ENCODE assay signal across 1 cellular context in the genomic region with DNA sequence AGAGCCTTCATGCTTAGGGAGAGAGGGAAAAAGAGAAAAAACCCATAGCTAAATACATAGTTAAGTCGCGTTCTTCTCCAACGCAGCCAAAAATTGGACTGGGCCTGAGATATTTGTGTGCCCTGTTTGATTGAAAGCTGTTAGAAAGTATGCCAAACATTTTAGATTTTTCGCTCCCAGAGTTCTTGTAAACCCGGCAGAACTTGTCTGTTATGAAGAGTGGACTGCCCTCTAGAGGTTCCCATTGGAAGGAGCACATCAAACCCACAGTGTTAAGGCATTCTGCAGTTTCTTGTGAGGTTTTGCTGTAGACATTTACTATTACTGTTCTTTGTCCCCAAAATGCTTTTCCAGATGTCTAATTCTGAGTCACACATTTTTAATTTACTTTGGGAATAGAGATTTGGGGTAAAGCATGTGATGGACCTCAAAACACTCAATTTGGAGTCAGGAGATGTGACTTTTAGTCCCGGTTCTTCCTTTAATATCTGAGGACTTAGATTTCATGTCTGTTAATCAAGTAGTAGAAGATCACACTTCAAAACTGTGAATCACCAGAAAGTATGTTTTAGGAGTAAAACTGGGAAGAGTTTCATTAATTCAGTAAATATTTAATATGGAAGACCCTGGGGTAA.
TF ChIP-seq lines count a peak whose summit lies in the region.

No MANE protein-coding gene starts in this region.

TF ChIP-seq in GM12878, 131 proteins besides CTCF, POLR2A, EP300 and RAD21 (continued from another document and continues in another):
- TF ChIP-seq ZBTB40 (IDR thresholded peaks at IDR 0.05; ENCODE audit: borderline replicate concordance): no peak
- 0 out of 2 replicates have a peak, but pooled peaks have one; percentile 30 for TF ChIP-seq CBX5 (IDR thresholded peaks at IDR 0.05; ENCODE audit: low read depth)
- no peak for TF ChIP-seq CHD4 (IDR thresholded peaks at IDR 0.05)
- no peak for TF ChIP-seq BHLHE40 (IDR thresholded peaks at IDR 0.05; ENCODE audit: borderline replicate concordance in 1 of 2, low read depth in 2 of 2, low read length in 1 of 2)
- TF ChIP-seq IKZF1 (conservative IDR thresholded peaks at IDR 0.05): no peak
- TF ChIP-seq ZBTB33 (IDR thresholded peaks at IDR 0.05): no peak
- 0 out of 2 replicates have a peak, but pooled peaks have one; percentile 31 for TF ChIP-seq YY1 (IDR thresholded peaks at IDR 0.05; ENCODE audit: low read depth, low read length)
- TF ChIP-seq KDM1A (IDR thresholded peaks at IDR 0.05; ENCODE audit: borderline replicate concordance): no peak
- TF ChIP-seq MTA2 (IDR thresholded peaks at IDR 0.05; ENCODE audit: low read depth): no peak
- TF ChIP-seq PBX3 (IDR thresholded peaks at IDR 0.05; ENCODE audit: insufficient replicate concordance, low read depth, low read length): no peak
- TF ChIP-seq IRF4 (IDR thresholded peaks at IDR 0.05; ENCODE audit: low read depth, low read length): 0 out of 2 replicates have a peak, but pooled peaks have one; percentile 38
- TF ChIP-seq SIN3A (IDR thresholded peaks at IDR 0.05; ENCODE audit: low read depth, low read length): no peak
- 0 out of 4 replicates have a peak, but pooled peaks of 1 of the 2 experiments have one; percentile 10 for TF ChIP-seq CEBPB (IDR thresholded peaks at IDR 0.05; ENCODE audit: borderline replicate concordance in 1 of 2, low read depth in 2 of 2, low read length in 2 of 2)
- no peak for TF ChIP-seq NFYA (IDR thresholded peaks at IDR 0.05; ENCODE audit: borderline replicate concordance, low read depth, low read length)
- peak; percentile 52; the same call in 1 of the 2 replicates for TF ChIP-seq RUNX3 (IDR thresholded peaks at IDR 0.05; ENCODE audit: low read length)
- TF ChIP-seq STAT1 (conservative IDR thresholded peaks at IDR 0.05): no peak
- TF ChIP-seq FOXK2 (IDR thresholded peaks at IDR 0.05): no peak
- TF ChIP-seq EGR1 (IDR thresholded peaks at IDR 0.05; ENCODE audit: borderline replicate concordance in 1 of 2, low read depth in 2 of 2, low read length in 2 of 2): no peak
- no peak for TF ChIP-seq SPI1 (IDR thresholded peaks at IDR 0.05; ENCODE audit: borderline replicate concordance, insufficient read depth, low read depth, low read length)
- TF ChIP-seq PKNOX1 (IDR thresholded peaks at IDR 0.05): peak; percentile 57
- TF ChIP-seq POLR2AphosphoS5 (IDR thresholded peaks at IDR 0.05; ENCODE audit: low read length): no peak
- TF ChIP-seq SP1 (IDR thresholded peaks at IDR 0.05; ENCODE audit: low read depth, low read length): no peak
- no peak for TF ChIP-seq NR2C1 (IDR thresholded peaks at IDR 0.05)
- TF ChIP-seq CHD1 (IDR thresholded peaks at IDR 0.05; ENCODE audit: low read depth, low read length): no peak
- TF ChIP-seq WRNIP1 (IDR thresholded peaks at IDR 0.05; ENCODE audit: borderline replicate concordance, low read depth, low read length): peak; percentile 47; the same call in 1 of the 2 replicates
- TF ChIP-seq ZZZ3 (IDR thresholded peaks at IDR 0.05; ENCODE audit: control insufficient read depth, insufficient read length, low read depth): no peak
- peak; percentile 37; the same call in 1 of the 2 replicates for TF ChIP-seq FOXM1 (IDR thresholded peaks at IDR 0.05; ENCODE audit: low read depth, low read length)
- no peak for TF ChIP-seq CHD2 (IDR thresholded peaks at IDR 0.05; ENCODE audit: borderline replicate concordance, low read depth, low read length)
- no peak for TF ChIP-seq POU2F2 (IDR thresholded peaks at IDR 0.05; ENCODE audit: borderline replicate concordance, low read depth, low read length)
- no peak for TF ChIP-seq CBFB (IDR thresholded peaks at IDR 0.05; ENCODE audit: low read depth)
- TF ChIP-seq HDAC6 (IDR thresholded peaks at IDR 0.05; ENCODE audit: unreplicated experiment): no peak
- TF ChIP-seq SIX5 (IDR thresholded peaks at IDR 0.05; ENCODE audit: low read depth, low read length, severe bottlenecking): no peak
- TF ChIP-seq KLF5 (IDR thresholded peaks at IDR 0.05; ENCODE audit: partially characterized antibody): no peak
- TF ChIP-seq PAX8 (IDR thresholded peaks at IDR 0.05): no peak
- TF ChIP-seq TCF7 (IDR thresholded peaks at IDR 0.05; ENCODE audit: borderline replicate concordance): 0 out of 2 replicates have a peak, but pooled peaks have one; percentile 24
- TF ChIP-seq, protein P1, sequence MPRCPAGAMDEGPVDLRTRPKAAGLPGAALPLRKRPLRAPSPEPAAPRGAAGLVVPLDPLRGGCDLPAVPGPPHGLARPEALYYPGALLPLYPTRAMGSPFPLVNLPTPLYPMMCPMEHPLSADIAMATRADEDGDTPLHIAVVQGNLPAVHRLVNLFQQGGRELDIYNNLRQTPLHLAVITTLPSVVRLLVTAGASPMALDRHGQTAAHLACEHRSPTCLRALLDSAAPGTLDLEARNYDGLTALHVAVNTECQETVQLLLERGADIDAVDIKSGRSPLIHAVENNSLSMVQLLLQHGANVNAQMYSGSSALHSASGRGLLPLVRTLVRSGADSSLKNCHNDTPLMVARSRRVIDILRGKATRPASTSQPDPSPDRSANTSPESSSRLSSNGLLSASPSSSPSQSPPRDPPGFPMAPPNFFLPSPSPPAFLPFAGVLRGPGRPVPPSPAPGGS (IDR thresholded peaks at IDR 0.05; ENCODE audit: borderline replicate concordance, insufficient read depth, low read depth, low read length, poor library complexity, severe bottlenecking): no peak
- TF ChIP-seq MAX (IDR thresholded peaks at IDR 0.05; ENCODE audit: low read depth, low read length): no peak
- no peak for TF ChIP-seq RAD51 (IDR thresholded peaks at IDR 0.05)
- TF ChIP-seq ZNF24 (IDR thresholded peaks at IDR 0.05): no peak
- TF ChIP-seq GATAD2B (conservative IDR thresholded peaks at IDR 0.05; ENCODE audit: low read depth): no peak
- TF ChIP-seq CREB1 (IDR thresholded peaks at IDR 0.05; ENCODE audit: low read depth): no peak
- TF ChIP-seq SMAD5 (IDR thresholded peaks at IDR 0.05; ENCODE audit: low read depth): no peak
- no peak for TF ChIP-seq GABPA (IDR thresholded peaks at IDR 0.05; ENCODE audit: low read depth)
- TF ChIP-seq, protein P2, sequence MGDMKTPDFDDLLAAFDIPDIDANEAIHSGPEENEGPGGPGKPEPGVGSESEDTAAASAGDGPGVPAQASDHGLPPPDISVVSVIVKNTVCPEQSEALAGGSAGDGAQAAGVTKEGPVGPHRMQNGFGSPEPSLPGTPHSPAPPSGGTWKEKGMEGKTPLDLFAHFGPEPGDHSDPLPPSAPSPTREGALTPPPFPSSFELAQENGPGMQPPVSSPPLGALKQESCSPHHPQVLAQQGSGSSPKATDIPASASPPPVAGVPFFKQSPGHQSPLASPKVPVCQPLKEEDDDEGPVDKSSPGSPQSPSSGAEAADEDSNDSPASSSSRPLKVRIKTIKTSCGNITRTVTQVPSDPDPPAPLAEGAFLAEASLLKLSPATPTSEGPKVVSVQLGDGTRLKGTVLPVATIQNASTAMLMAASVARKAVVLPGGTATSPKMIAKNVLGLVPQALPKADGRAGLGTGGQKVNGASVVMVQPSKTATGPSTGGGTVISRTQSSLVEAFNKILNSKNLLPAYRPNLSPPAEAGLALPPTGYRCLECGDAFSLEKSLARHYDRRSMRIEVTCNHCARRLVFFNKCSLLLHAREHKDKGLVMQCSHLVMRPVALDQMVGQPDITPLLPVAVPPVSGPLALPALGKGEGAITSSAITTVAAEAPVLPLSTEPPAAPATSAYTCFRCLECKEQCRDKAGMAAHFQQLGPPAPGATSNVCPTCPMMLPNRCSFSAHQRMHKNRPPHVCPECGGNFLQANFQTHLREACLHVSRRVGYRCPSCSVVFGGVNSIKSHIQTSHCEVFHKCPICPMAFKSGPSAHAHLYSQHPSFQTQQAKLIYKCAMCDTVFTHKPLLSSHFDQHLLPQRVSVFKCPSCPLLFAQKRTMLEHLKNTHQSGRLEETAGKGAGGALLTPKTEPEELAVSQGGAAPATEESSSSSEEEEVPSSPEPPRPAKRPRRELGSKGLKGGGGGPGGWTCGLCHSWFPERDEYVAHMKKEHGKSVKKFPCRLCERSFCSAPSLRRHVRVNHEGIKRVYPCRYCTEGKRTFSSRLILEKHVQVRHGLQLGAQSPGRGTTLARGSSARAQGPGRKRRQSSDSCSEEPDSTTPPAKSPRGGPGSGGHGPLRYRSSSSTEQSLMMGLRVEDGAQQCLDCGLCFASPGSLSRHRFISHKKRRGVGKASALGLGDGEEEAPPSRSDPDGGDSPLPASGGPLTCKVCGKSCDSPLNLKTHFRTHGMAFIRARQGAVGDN (IDR thresholded peaks at IDR 0.05): no peak
- no peak for TF ChIP-seq ZNF622 (IDR thresholded peaks at IDR 0.05)
- no peak for TF ChIP-seq MEF2A (IDR thresholded peaks at IDR 0.05; ENCODE audit: insufficient read depth, low read depth, low read length)
- TF ChIP-seq SMC3 (IDR thresholded peaks at IDR 0.05; ENCODE audit: borderline replicate concordance, low read length): peak; percentile 85
- TF ChIP-seq SUPT20H (IDR thresholded peaks at IDR 0.05; ENCODE audit: borderline replicate concordance, control insufficient read depth, low read depth, low read length): no peak
- no peak for TF ChIP-seq NFIC (IDR thresholded peaks at IDR 0.05; ENCODE audit: low read depth, low read length)
- no peak for TF ChIP-seq FOS (IDR thresholded peaks at IDR 0.05; ENCODE audit: borderline replicate concordance, extremely low read depth, insufficient read length)
- TF ChIP-seq ZNF217 (IDR thresholded peaks at IDR 0.05): no peak
- TF ChIP-seq, protein P3, sequence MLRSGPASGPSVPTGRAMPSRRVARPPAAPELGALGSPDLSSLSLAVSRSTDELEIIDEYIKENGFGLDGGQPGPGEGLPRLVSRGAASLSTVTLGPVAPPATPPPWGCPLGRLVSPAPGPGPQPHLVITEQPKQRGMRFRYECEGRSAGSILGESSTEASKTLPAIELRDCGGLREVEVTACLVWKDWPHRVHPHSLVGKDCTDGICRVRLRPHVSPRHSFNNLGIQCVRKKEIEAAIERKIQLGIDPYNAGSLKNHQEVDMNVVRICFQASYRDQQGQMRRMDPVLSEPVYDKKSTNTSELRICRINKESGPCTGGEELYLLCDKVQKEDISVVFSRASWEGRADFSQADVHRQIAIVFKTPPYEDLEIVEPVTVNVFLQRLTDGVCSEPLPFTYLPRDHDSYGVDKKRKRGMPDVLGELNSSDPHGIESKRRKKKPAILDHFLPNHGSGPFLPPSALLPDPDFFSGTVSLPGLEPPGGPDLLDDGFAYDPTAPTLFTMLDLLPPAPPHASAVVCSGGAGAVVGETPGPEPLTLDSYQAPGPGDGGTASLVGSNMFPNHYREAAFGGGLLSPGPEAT (IDR thresholded peaks at IDR 0.05; ENCODE audit: low read depth): no peak
